ENCODE assay signal across 37 cellular contexts in genomic region chr6:100923481-100923880, GRCh38.
"Had no signal": no experiment of that assay in that cellular context is flagged by ENCODE, and none has a peak within 500 bp of the region (broad histone marks: within the 10 kb centered on the region; RNA-seq: fewer than 3 reads in every experiment).

No MANE protein-coding gene starts in this region.

- H3K4me3 Mint-ChIP-seq: activated CD4-positive, alpha-beta memory T cell treated with anti-CD3 and anti-CD28 coated beads, Interleukin-2, amount 10 ng/mL, durations not matched to agents 7 days and 5 days; activated CD4-positive, alpha-beta T cell treated with anti-CD3 and anti-CD28 coated beads for 36 hours; activated CD4-positive, alpha-beta T cell treated with anti-CD3 and anti-CD28 coated beads, Interleukin-2, amount 10 ng/mL, durations not matched to agents 7 days and 5 days; activated CD8-positive, alpha-beta memory T cell treated with anti-CD3 and anti-CD28 coated beads, Interleukin-2, amount 10 ng/mL, durations not matched to agents 7 days and 5 days; activated CD8-positive, alpha-beta T cell treated with anti-CD3 and anti-CD28 coated beads, Interleukin-2, amount 10 ng/mL, durations not matched to agents 7 days and 5 days; activated naive CD4-positive, alpha-beta T cell treated with anti-CD3 and anti-CD28 coated beads, Interleukin-2, amount 10 ng/mL, durations not matched to agents 7 days and 5 days; activated naive CD4-positive, alpha-beta T cell treated with anti-CD3 and anti-CD28 coated beads, Interleukin-2, amount 50 U/mL, for 24 hours; activated naive CD8-positive, alpha-beta T cell; activated naive CD8-positive, alpha-beta T cell treated with anti-CD3 and anti-CD28 coated beads, Interleukin-2, amount 10 ng/mL, durations not matched to agents 7 days and 5 days; activated naive CD8-positive, alpha-beta T cell treated with anti-CD3 and anti-CD28 coated beads, Interleukin-2, amount 50 U/mL, for 24 hours; activated T-cell treated with anti-CD3 and anti-CD28 coated beads, Interleukin-2, amount 50 U/mL, for 24 hours; T-helper 1 cell treated with Interleukin-12 subunit alpha and Interleukin-12 subunit beta and Interleukin-4 antibody, amounts not matched to agents 30 μg/mL and 1 μg/mL, for 36 hours; T-helper 2 cell treated with Interferon-gamma antibody and Interleukin-4, amounts not matched to agents 5 μg/mL and 100 μg/mL, for 36 hours; WTC11 had no signal

- H3K4me3 ChIP-seq: adrenal gland, body of pancreas, breast epithelium had no signal

- H3K27ac ChIP-seq: adrenal gland, body of pancreas, brain microvascular endothelial cell, breast epithelium, WERI-Rb-1 had no signal

- H3K4me1 ChIP-seq: adrenal gland, body of pancreas, breast epithelium had no signal

- H3K9me3 Mint-ChIP-seq: activated CD4-positive, alpha-beta memory T cell treated with anti-CD3 and anti-CD28 coated beads, Interleukin-2, amount 10 ng/mL, durations not matched to agents 7 days and 5 days; activated CD4-positive, alpha-beta T cell treated with anti-CD3 and anti-CD28 coated beads, Interleukin-2, amount 10 ng/mL, durations not matched to agents 7 days and 5 days; activated naive CD4-positive, alpha-beta T cell treated with anti-CD3 and anti-CD28 coated beads, Interleukin-2, amount 10 ng/mL, durations not matched to agents 7 days and 5 days; activated naive CD4-positive, alpha-beta T cell treated with anti-CD3 and anti-CD28 coated beads, Interleukin-2, amount 50 U/mL, for 24 hours; activated naive CD8-positive, alpha-beta T cell treated with anti-CD3 and anti-CD28 coated beads, Interleukin-2, amount 10 ng/mL, durations not matched to agents 7 days and 5 days; activated naive CD8-positive, alpha-beta T cell treated with anti-CD3 and anti-CD28 coated beads, Interleukin-2, amount 50 U/mL, for 24 hours; activated T-cell treated with anti-CD3 and anti-CD28 coated beads, Interleukin-2, amount 50 U/mL, for 24 hours; activated T-helper 2 cell treated with anti-CD3 and anti-CD28 coated beads, Interferon-gamma antibody, Interleukin-2, Interleukin-4, amounts not matched to agents 10 μg/mL and 5 μg/mL and 100 μg/mL, durations not matched to agents 14 hours and 24 hours and 36 hours; T-helper 1 cell treated with Interleukin-12 subunit alpha and Interleukin-12 subunit beta and Interleukin-4 antibody, amounts not matched to agents 30 μg/mL and 1 μg/mL, for 36 hours; T-helper 2 cell treated with Interferon-gamma antibody and Interleukin-4, amounts not matched to agents 5 μg/mL and 100 μg/mL, for 36 hours had no signal

- H3K9me3 ChIP-seq: adrenal gland, body of pancreas, breast epithelium had no signal

- H3K36me3 Mint-ChIP-seq: activated CD8-positive, alpha-beta memory T cell treated with anti-CD3 and anti-CD28 coated beads, Interleukin-2, amount 10 ng/mL, durations not matched to agents 7 days and 5 days; activated naive CD4-positive, alpha-beta T cell treated with anti-CD3 and anti-CD28 coated beads, Interleukin-2, amount 10 ng/mL, durations not matched to agents 7 days and 5 days; activated naive CD4-positive, alpha-beta T cell treated with anti-CD3 and anti-CD28 coated beads, Interleukin-2, amount 50 U/mL, for 24 hours; activated naive CD8-positive, alpha-beta T cell; activated naive CD8-positive, alpha-beta T cell treated with anti-CD3 and anti-CD28 coated beads, Interleukin-2, amount 10 ng/mL, durations not matched to agents 7 days and 5 days; WTC11 had no signal

- H3K27me3 ChIP-seq: adrenal gland, body of pancreas, brain microvascular endothelial cell, breast epithelium had no signal

- H3K4me1 Mint-ChIP-seq: activated CD4-positive, alpha-beta memory T cell treated with anti-CD3 and anti-CD28 coated beads, Interleukin-2, amount 10 ng/mL, durations not matched to agents 7 days and 5 days; activated CD4-positive, alpha-beta T cell treated with anti-CD3 and anti-CD28 coated beads for 36 hours; activated CD4-positive, alpha-beta T cell treated with anti-CD3 and anti-CD28 coated beads, Interleukin-2, amount 10 ng/mL, durations not matched to agents 7 days and 5 days; activated CD8-positive, alpha-beta memory T cell treated with anti-CD3 and anti-CD28 coated beads, Interleukin-2, amount 10 ng/mL, durations not matched to agents 7 days and 5 days; activated naive CD4-positive, alpha-beta T cell treated with anti-CD3 and anti-CD28 coated beads, Interleukin-2, amount 10 ng/mL, durations not matched to agents 7 days and 5 days; activated naive CD4-positive, alpha-beta T cell treated with anti-CD3 and anti-CD28 coated beads, Interleukin-2, amount 50 U/mL, for 24 hours; activated naive CD8-positive, alpha-beta T cell treated with anti-CD3 and anti-CD28 coated beads, Interleukin-2, amount 10 ng/mL, durations not matched to agents 7 days and 5 days; activated naive CD8-positive, alpha-beta T cell treated with anti-CD3 and anti-CD28 coated beads, Interleukin-2, amount 50 U/mL, for 24 hours had no signal

- DNase-seq: activated CD4-positive, alpha-beta memory T cell treated with anti-CD3 and anti-CD28 coated beads, Interleukin-2, amount 10 ng/mL, durations not matched to agents 7 days and 5 days; activated CD4-positive, alpha-beta T cell treated with anti-CD3 and anti-CD28 coated beads for 1 hour; activated CD4-positive, alpha-beta T cell treated with anti-CD3 and anti-CD28 coated beads for 36 hours; activated CD4-positive, alpha-beta T cell treated with anti-CD3 and anti-CD28 coated beads for 48 hours; activated CD4-positive, alpha-beta T cell treated with anti-CD3 and anti-CD28 coated beads, Interleukin-2, amount 10 ng/mL, durations not matched to agents 7 days and 5 days; activated CD4-positive, alpha-beta T cell treated with anti-CD3 and anti-CD28 coated beads, Interleukin-2, amount 50 U/mL, for 48 hours; activated CD4-positive, CD25-positive, alpha-beta regulatory T cell; activated CD8-positive, alpha-beta memory T cell treated with anti-CD3 and anti-CD28 coated beads for 24 hours; activated CD8-positive, alpha-beta memory T cell treated with anti-CD3 and anti-CD28 coated beads, Interleukin-2, amount 10 ng/mL, durations not matched to agents 7 days and 5 days; activated CD8-positive, alpha-beta memory T cell treated with anti-CD3 and anti-CD28 coated beads, Interleukin-2, amount 50 U/mL, for 48 hours; activated CD8-positive, alpha-beta T cell treated with anti-CD3 and anti-CD28 coated beads, Interleukin-2, amount 10 ng/mL, durations not matched to agents 7 days and 5 days; activated effector memory CD4-positive, alpha-beta T cell treated with Interleukin-2 at 50 U/mL for 16 hours; activated gamma-delta T cell; activated naive CD4-positive, alpha-beta T cell treated with anti-CD3 and anti-CD28 coated beads, Interleukin-2, amount 10 ng/mL, durations not matched to agents 7 days and 5 days; activated naive CD4-positive, alpha-beta T cell treated with Interleukin-2 at 50 U/mL for 16 hours; activated naive CD8-positive, alpha-beta T cell treated with anti-CD3 and anti-CD28 coated beads, Interleukin-2, amount 10 ng/mL, durations not matched to agents 7 days and 5 days; activated naive CD8-positive, alpha-beta T cell treated with anti-CD3 and anti-CD28 coated beads, Interleukin-2, amount 50 U/mL, for 24 hours; activated T-cell treated with anti-CD3 and anti-CD28 coated beads, Interleukin-2, amount 50 U/mL, for 24 hours; activated T-cell treated with anti-CD3 and anti-CD28 coated beads, Interleukin-2, amount 50 U/mL, for 48 hours; adrenal gland; amniotic stem cell; aorta; body of pancreas; brain microvascular endothelial cell; central memory CD4-positive, alpha-beta T cell; T-helper 1 cell; T-helper 2 cell; T-helper 9 cell; WERI-Rb-1 had no signal

- H3K36me3 ChIP-seq: adrenal gland, brain microvascular endothelial cell, breast epithelium, WERI-Rb-1 had no signal

- ATAC-seq: activated CD4-positive, alpha-beta T cell treated with anti-CD3 and anti-CD28 coated beads for 36 hours; activated CD4-positive, CD25-positive, alpha-beta regulatory T cell treated with anti-CD3 and anti-CD28 coated beads, Interleukin-2, amount 50 U/mL, for 24 hours; activated CD8-positive, alpha-beta memory T cell treated with anti-CD3 and anti-CD28 coated beads, Interleukin-2, amount 10 ng/mL, durations not matched to agents 7 days and 5 days; activated CD8-positive, alpha-beta T cell treated with anti-CD3 and anti-CD28 coated beads, Interleukin-2, amount 10 ng/mL, durations not matched to agents 7 days and 5 days; activated naive CD8-positive, alpha-beta T cell treated with anti-CD3 and anti-CD28 coated beads, Interleukin-2, amount 50 U/mL, for 24 hours; body of pancreas; WTC11 had no signal

- H3K27ac Mint-ChIP-seq: activated CD4-positive, alpha-beta memory T cell treated with anti-CD3 and anti-CD28 coated beads, Interleukin-2, amount 10 ng/mL, durations not matched to agents 7 days and 5 days; activated CD4-positive, alpha-beta T cell treated with anti-CD3 and anti-CD28 coated beads for 36 hours; activated CD4-positive, alpha-beta T cell treated with anti-CD3 and anti-CD28 coated beads, Interleukin-2, amount 10 ng/mL, durations not matched to agents 7 days and 5 days; activated CD8-positive, alpha-beta memory T cell treated with anti-CD3 and anti-CD28 coated beads, Interleukin-2, amount 10 ng/mL, durations not matched to agents 7 days and 5 days; activated CD8-positive, alpha-beta T cell treated with anti-CD3 and anti-CD28 coated beads, Interleukin-2, amount 10 ng/mL, durations not matched to agents 7 days and 5 days; activated naive CD4-positive, alpha-beta T cell treated with anti-CD3 and anti-CD28 coated beads, Interleukin-2, amount 10 ng/mL, durations not matched to agents 7 days and 5 days; activated naive CD4-positive, alpha-beta T cell treated with anti-CD3 and anti-CD28 coated beads, Interleukin-2, amount 50 U/mL, for 24 hours; activated naive CD8-positive, alpha-beta T cell; activated naive CD8-positive, alpha-beta T cell treated with anti-CD3 and anti-CD28 coated beads, Interleukin-2, amount 10 ng/mL, durations not matched to agents 7 days and 5 days; activated naive CD8-positive, alpha-beta T cell treated with anti-CD3 and anti-CD28 coated beads, Interleukin-2, amount 50 U/mL, for 24 hours; activated T-cell treated with anti-CD3 and anti-CD28 coated beads, Interleukin-2, amount 50 U/mL, for 24 hours; activated T-helper 2 cell treated with anti-CD3 and anti-CD28 coated beads, Interferon-gamma antibody, Interleukin-2, Interleukin-4, amounts not matched to agents 10 μg/mL and 5 μg/mL and 100 μg/mL, durations not matched to agents 14 hours and 24 hours and 36 hours; T-helper 1 cell treated with Interleukin-12 subunit alpha and Interleukin-12 subunit beta and Interleukin-4 antibody, amounts not matched to agents 30 μg/mL and 1 μg/mL, for 36 hours; T-helper 2 cell treated with Interferon-gamma antibody and Interleukin-4, amounts not matched to agents 5 μg/mL and 100 μg/mL, for 36 hours; WTC11 had no signal
